8 cellular contexts compared by ENCODE assay signal in genomic region chr1:67683736-67684525, GRCh38. TPM values are rescaled to one million over a fixed set of nuclear protein-coding genes. Genes with fewer than 3 reads are reported as not detected.
DNase-seq lines count a peak whose midpoint lies in the region; ATAC-seq and TF ChIP-seq lines count a peak whose summit lies in the region.

No MANE protein-coding gene starts in this region.

- BruUV-seq in A673 (replicated peaks; lab: Mats Ljungman, UMichigan), result no TSS peak

- 17 to 20% (median 19%) methylated on average over 8 of the region's 8 CpGs for WGBS in spleen, 5 donors

- no peaks in the 10 kb centered on the region for H3K27me3 ChIP-seq in A673 (replicated peaks; ENCODE audit: insufficient read depth, low read depth, low read length, poor library complexity)
- H3K27me3 ChIP-seq in spleen (replicated peaks in 1 of 7), result no peaks in the 10 kb centered on the region

- no peak overlapping the region for H3K27ac ChIP-seq in A673 (ENCODE audit: low read depth, low read length, poor library complexity, severe bottlenecking)
- H3K27ac ChIP-seq in spleen, result peak overlapping the region; percentile 6 to 97 (median 94)

- H3K36me3 ChIP-seq in A673 (ENCODE audit: insufficient read depth, low read length, poor library complexity, severe bottlenecking) (peaks cover 20% of the 10 kb centered on the region), spleen (peaks cover 0 to 19% (median 7%) of the 10 kb centered on the region in 6 donors)

- DNase-seq in A673 (ENCODE audit: low spot score) (peak; percentile 23), HFF-Myc (ENCODE audit: extremely low read depth, low read depth) (no peak), fibroblast of villous mesenchyme (ENCODE audit: low read depth) (peak; percentile 38), spleen (no peak)
- peak; percentile 71 for DNase-seq in activated CD8-positive, alpha-beta memory T cell treated with anti-CD3 and anti-CD28 coated beads, Interleukin-2, amount 50 U/mL, for 48 hours
- no peak for DNase-seq in effector CD8-positive, alpha-beta T cell (lab: John Stamatoyannopoulos, UW)

- POLR2A ChIA-PET in A673 (lab: Charles Lee; ENCODE audit: low non-redundant PET), result interaction anchor here (0.6 to 0.7 kb wide), 2 partner anchors 14 to 58 kb away, joined by 3 read pairs; no protein-coding TSS in a partner anchor

- H3K4me1 ChIP-seq in A673 (ENCODE audit: insufficient read depth, low read length, poor library complexity, severe bottlenecking) (peaks cover 29% of the 10 kb centered on the region), spleen (peaks cover 7 to 52% (median 38%) of the 10 kb centered on the region in 6 donors)

- TF ChIP-seq CTCF in A673 (conservative IDR thresholded peaks at IDR 0.05; ENCODE audit: low read depth, low read length) (no peak), HFF-Myc (IDR thresholded peaks at IDR 0.05; ENCODE audit: low read depth, low read length, missing control alignments) (no peak), fibroblast of villous mesenchyme (IDR thresholded peaks at IDR 0.05; ENCODE audit: insufficient read depth, low read depth, low read length) (no peak), spleen (IDR thresholded peaks at IDR 0.05 in 8 of 11, conservative IDR thresholded peaks at IDR 0.05 in 3 of 11) (no peak)

- H3K9me3 ChIP-seq in A673 (ENCODE audit: low read depth, low read length, poor library complexity, severe bottlenecking) (no peaks in the 10 kb centered on the region), spleen (no peaks in the 10 kb centered on the region)

- no peak for TF ChIP-seq POLR2A in spleen (IDR thresholded peaks at IDR 0.05)

- H3K4me3 ChIP-seq in A673 (ENCODE audit: low read depth, low read length, poor library complexity, severe bottlenecking) (peak overlapping the region; percentile 82), HFF-Myc (replicated peaks; ENCODE audit: low read depth, low read length) (peak overlapping the region; percentile 99), fibroblast of villous mesenchyme (ENCODE audit: low read depth, low read length) (peak overlapping the region; percentile 44), spleen (peak overlapping the region in 5 of 8 donors; percentile 76 to 97 (median 94))

- ATAC-seq in GM18858 (IDR thresholded peaks at IDR 0.05; ENCODE audit: unreplicated experiment) (no peak), GM21576 (IDR thresholded peaks at IDR 0.05; ENCODE audit: unreplicated experiment) (no peak)

- intact Hi-C loops in A673 (cut with micrococcal nuclease; ENCODE audit: unreplicated experiment) (loop anchor here (2.0 to 10.0 kb wide), 3 partner anchors 123 to 151 kb away; partner anchors contain the start of gene GNG12), spleen (cut with DNase I; ENCODE audit: low total_unique reads) (loop anchor here (10.0 kb wide), 1 partner anchor 71 kb away; no protein-coding TSS in a partner anchor)

- CTCF ChIA-PET in A673 (lab: Charles Lee), result no interaction called here

RNA-seq across cellular contexts. Expression of gene GADD45A, which starts 1.1 kb away (rescaled TPM):
- total RNA-seq in A673 (2021), result 34.7 and 39.7 TPM in 2 replicates
- total RNA-seq in fibroblast of villous mesenchyme, result 54.8 and 60.2 TPM in 2 replicates
- total RNA-seq in spleen, result 10 to 100 TPM; 19.7 to 63.7 (median 31.7) TPM
- polyA plus RNA-seq in spleen, result 10 to 100 TPM; 17.5 to 19.9 (median 18.9) TPM

Comparison
In these comparisons a context has a peak if more than half of its experiments do, and no peak if none do; other contexts are left out.
1. DNase-seq: peak in A673 (single experiment), activated CD8-positive, alpha-beta memory T cell treated with anti-CD3 and anti-CD28 coated beads, Interleukin-2, amount 50 U/mL, for 48 hours (single experiment) and fibroblast of villous mesenchyme (single experiment); none in HFF-Myc (single experiment), spleen (single experiment) and effector CD8-positive, alpha-beta T cell (single experiment).
2. H3K4me3 ChIP-seq: peak in every context shown above with its lines; median percentile 99 in HFF-Myc; 94 in spleen; 82 in A673; 44 in fibroblast of villous mesenchyme.